ENCODE assay signal across 1 cellular context in the genomic region with DNA sequence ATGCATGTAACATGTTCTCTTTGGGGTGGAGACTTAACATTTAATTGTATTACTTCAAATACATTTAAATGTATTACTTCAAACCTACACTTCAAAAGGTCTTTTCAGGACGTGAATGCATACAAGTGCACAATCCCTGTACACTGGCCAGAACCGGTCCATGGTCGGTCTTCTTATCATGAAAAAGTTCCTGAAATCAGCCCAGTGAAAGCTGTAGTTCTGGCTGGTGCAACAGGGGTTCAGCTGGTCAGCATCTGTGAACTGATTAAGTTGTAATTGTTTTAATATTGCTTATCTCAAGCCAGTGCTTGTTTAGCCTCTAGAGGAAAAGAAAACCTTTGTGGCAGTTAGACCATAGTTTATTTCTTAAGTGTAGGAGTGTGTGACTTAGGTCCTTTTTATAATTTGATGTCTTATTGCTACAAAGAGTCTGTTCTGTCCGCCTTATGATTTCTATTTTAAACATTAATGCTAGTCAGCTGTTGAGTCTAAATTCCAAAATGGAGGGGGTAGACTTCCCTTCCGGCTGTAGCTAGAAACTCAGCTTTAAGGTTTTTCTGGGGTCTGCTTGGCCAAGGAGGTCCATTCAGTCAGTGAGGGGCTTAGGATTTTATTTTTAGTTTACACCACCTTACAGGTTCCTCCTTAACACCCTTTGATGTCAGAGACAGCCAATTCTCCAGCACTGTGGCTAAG.
A peak's percentile ranks its signal among the peaks of the same experiment; 100 is the strongest.
TF ChIP-seq lines count a peak whose summit lies in the region.

No MANE protein-coding gene starts in this region.

TF ChIP-seq in K562, 482 proteins besides CTCF, POLR2A, EP300 and RAD21 (continues in another document):
- TF ChIP-seq, protein P1, sequence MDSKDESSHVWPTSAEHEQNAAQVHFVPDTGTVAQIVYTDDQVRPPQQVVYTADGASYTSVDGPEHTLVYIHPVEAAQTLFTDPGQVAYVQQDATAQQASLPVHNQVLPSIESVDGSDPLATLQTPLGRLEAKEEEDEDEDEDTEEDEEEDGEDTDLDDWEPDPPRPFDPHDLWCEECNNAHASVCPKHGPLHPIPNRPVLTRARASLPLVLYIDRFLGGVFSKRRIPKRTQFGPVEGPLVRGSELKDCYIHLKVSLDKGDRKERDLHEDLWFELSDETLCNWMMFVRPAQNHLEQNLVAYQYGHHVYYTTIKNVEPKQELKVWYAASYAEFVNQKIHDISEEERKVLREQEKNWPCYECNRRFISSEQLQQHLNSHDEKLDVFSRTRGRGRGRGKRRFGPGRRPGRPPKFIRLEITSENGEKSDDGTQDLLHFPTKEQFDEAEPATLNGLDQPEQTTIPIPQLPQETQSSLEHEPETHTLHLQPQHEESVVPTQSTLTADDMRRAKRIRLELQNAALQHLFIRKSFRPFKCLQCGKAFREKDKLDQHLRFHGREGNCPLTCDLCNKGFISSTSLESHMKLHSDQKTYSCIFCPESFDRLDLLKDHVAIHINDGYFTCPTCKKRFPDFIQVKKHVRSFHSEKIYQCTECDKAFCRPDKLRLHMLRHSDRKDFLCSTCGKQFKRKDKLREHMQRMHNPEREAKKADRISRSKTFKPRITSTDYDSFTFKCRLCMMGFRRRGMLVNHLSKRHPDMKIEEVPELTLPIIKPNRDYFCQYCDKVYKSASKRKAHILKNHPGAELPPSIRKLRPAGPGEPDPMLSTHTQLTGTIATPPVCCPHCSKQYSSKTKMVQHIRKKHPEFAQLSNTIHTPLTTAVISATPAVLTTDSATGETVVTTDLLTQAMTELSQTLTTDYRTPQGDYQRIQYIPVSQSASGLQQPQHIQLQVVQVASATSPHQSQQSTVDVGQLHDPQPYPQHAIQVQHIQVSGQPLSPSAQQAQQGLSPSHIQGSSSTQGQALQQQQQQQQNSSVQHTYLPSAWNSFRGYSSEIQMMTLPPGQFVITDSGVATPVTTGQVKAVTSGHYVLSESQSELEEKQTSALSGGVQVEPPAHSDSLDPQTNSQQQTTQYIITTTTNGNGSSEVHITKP (IDR thresholded peaks at IDR 0.05; ENCODE audit: partially characterized antibody) = no peak
- TF ChIP-seq ZKSCAN8 (CRISPR knock-in tag; IDR thresholded peaks at IDR 0.05) = 0 out of 2 replicates have a peak, but pooled peaks have one; percentile 54
- TF ChIP-seq, protein P2, sequence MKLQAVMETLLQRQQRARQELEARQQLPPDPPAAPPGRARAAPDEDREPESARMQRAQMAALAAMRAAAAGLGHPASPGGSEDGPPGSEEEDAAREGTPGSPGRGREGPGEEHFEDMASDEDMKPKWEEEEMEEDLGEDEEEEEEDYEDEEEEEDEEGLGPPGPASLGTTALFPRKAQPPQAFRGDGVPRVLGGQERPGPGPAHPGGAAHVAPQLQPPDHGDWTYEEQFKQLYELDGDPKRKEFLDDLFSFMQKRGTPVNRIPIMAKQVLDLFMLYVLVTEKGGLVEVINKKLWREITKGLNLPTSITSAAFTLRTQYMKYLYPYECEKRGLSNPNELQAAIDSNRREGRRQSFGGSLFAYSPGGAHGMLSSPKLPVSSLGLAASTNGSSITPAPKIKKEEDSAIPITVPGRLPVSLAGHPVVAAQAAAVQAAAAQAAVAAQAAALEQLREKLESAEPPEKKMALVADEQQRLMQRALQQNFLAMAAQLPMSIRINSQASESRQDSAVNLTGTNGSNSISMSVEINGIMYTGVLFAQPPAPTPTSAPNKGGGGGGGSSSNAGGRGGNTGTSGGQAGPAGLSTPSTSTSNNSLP (IDR thresholded peaks at IDR 0.05; ENCODE audit: borderline replicate concordance, low read depth, low read length) = peak; percentile 21; the same call in 1 of the 2 replicates
- TF ChIP-seq, protein P3, sequence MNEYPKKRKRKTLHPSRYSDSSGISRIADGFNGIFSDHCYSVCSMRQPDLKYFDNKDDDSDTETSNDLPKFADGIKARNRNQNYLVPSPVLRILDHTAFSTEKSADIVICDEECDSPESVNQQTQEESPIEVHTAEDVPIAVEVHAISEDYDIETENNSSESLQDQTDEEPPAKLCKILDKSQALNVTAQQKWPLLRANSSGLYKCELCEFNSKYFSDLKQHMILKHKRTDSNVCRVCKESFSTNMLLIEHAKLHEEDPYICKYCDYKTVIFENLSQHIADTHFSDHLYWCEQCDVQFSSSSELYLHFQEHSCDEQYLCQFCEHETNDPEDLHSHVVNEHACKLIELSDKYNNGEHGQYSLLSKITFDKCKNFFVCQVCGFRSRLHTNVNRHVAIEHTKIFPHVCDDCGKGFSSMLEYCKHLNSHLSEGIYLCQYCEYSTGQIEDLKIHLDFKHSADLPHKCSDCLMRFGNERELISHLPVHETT (CRISPR knock-in tag; conservative IDR thresholded peaks at IDR 0.05 in 1 of 2, IDR thresholded peaks at IDR 0.05 in 1 of 2) = peak in 1 of 2 experiments; percentile 49; a peak in 2 of 4 replicates
- TF ChIP-seq ZNF717 (CRISPR knock-in tag; IDR thresholded peaks at IDR 0.05) = 0 out of 2 replicates have a peak, but pooled peaks have one; percentile 47
- TF ChIP-seq CREB1 (IDR thresholded peaks at IDR 0.05) = no peak
- 0 out of 2 replicates have a peak, but pooled peaks have one; percentile 25 for TF ChIP-seq CREB1 (CRISPR knock-in tag; IDR thresholded peaks at IDR 0.05)
- no peak for TF ChIP-seq SREBF2 (CRISPR knock-in tag; IDR thresholded peaks at IDR 0.05)
- TF ChIP-seq, protein P4, sequence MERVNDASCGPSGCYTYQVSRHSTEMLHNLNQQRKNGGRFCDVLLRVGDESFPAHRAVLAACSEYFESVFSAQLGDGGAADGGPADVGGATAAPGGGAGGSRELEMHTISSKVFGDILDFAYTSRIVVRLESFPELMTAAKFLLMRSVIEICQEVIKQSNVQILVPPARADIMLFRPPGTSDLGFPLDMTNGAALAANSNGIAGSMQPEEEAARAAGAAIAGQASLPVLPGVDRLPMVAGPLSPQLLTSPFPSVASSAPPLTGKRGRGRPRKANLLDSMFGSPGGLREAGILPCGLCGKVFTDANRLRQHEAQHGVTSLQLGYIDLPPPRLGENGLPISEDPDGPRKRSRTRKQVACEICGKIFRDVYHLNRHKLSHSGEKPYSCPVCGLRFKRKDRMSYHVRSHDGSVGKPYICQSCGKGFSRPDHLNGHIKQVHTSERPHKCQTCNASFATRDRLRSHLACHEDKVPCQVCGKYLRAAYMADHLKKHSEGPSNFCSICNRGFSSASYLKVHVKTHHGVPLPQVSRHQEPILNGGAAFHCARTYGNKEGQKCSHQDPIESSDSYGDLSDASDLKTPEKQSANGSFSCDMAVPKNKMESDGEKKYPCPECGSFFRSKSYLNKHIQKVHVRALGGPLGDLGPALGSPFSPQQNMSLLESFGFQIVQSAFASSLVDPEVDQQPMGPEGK (CRISPR knock-in tag; IDR thresholded peaks at IDR 0.05; ENCODE audit: borderline replicate concordance) = no peak
- TF ChIP-seq, protein P5, sequence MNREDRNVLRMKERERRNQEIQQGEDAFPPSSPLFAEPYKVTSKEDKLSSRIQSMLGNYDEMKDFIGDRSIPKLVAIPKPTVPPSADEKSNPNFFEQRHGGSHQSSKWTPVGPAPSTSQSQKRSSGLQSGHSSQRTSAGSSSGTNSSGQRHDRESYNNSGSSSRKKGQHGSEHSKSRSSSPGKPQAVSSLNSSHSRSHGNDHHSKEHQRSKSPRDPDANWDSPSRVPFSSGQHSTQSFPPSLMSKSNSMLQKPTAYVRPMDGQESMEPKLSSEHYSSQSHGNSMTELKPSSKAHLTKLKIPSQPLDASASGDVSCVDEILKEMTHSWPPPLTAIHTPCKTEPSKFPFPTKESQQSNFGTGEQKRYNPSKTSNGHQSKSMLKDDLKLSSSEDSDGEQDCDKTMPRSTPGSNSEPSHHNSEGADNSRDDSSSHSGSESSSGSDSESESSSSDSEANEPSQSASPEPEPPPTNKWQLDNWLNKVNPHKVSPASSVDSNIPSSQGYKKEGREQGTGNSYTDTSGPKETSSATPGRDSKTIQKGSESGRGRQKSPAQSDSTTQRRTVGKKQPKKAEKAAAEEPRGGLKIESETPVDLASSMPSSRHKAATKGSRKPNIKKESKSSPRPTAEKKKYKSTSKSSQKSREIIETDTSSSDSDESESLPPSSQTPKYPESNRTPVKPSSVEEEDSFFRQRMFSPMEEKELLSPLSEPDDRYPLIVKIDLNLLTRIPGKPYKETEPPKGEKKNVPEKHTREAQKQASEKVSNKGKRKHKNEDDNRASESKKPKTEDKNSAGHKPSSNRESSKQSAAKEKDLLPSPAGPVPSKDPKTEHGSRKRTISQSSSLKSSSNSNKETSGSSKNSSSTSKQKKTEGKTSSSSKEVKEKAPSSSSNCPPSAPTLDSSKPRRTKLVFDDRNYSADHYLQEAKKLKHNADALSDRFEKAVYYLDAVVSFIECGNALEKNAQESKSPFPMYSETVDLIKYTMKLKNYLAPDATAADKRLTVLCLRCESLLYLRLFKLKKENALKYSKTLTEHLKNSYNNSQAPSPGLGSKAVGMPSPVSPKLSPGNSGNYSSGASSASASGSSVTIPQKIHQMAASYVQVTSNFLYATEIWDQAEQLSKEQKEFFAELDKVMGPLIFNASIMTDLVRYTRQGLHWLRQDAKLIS (CRISPR knock-in tag; IDR thresholded peaks at IDR 0.05) = 0 out of 2 replicates have a peak, but pooled peaks have one; percentile 19
- TF ChIP-seq BCL6 (CRISPR knock-in tag; IDR thresholded peaks at IDR 0.05) = peak; percentile 6; the same call in 1 of the 2 replicates
- TF ChIP-seq BACH1 (tag; IDR thresholded peaks at IDR 0.05) = peak; percentile 60; the same call in 1 of the 2 replicates
- peak; percentile 58; the same call in 1 of the 2 replicates for TF ChIP-seq PTTG1 (tag; IDR thresholded peaks at IDR 0.05; ENCODE audit: low read depth)
- TF ChIP-seq GATAD2A (IDR thresholded peaks at IDR 0.05) = 0 out of 2 replicates have a peak, but pooled peaks have one; percentile 13
- no peak for TF ChIP-seq ZNF133 (CRISPR knock-in tag; IDR thresholded peaks at IDR 0.05)
- TF ChIP-seq, protein P6, sequence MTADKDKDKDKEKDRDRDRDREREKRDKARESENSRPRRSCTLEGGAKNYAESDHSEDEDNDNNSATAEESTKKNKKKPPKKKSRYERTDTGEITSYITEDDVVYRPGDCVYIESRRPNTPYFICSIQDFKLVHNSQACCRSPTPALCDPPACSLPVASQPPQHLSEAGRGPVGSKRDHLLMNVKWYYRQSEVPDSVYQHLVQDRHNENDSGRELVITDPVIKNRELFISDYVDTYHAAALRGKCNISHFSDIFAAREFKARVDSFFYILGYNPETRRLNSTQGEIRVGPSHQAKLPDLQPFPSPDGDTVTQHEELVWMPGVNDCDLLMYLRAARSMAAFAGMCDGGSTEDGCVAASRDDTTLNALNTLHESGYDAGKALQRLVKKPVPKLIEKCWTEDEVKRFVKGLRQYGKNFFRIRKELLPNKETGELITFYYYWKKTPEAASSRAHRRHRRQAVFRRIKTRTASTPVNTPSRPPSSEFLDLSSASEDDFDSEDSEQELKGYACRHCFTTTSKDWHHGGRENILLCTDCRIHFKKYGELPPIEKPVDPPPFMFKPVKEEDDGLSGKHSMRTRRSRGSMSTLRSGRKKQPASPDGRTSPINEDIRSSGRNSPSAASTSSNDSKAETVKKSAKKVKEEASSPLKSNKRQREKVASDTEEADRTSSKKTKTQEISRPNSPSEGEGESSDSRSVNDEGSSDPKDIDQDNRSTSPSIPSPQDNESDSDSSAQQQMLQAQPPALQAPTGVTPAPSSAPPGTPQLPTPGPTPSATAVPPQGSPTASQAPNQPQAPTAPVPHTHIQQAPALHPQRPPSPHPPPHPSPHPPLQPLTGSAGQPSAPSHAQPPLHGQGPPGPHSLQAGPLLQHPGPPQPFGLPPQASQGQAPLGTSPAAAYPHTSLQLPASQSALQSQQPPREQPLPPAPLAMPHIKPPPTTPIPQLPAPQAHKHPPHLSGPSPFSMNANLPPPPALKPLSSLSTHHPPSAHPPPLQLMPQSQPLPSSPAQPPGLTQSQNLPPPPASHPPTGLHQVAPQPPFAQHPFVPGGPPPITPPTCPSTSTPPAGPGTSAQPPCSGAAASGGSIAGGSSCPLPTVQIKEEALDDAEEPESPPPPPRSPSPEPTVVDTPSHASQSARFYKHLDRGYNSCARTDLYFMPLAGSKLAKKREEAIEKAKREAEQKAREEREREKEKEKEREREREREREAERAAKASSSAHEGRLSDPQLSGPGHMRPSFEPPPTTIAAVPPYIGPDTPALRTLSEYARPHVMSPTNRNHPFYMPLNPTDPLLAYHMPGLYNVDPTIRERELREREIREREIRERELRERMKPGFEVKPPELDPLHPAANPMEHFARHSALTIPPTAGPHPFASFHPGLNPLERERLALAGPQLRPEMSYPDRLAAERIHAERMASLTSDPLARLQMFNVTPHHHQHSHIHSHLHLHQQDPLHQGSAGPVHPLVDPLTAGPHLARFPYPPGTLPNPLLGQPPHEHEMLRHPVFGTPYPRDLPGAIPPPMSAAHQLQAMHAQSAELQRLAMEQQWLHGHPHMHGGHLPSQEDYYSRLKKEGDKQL (CRISPR knock-in tag; IDR thresholded peaks at IDR 0.05; ENCODE audit: borderline replicate concordance) = peak; percentile 54; the same call in 1 of the 2 replicates
- TF ChIP-seq SMAD2 (IDR thresholded peaks at IDR 0.05; ENCODE audit: low read depth, low read length) = no peak
- TF ChIP-seq CSDE1 (IDR thresholded peaks at IDR 0.05) = 0 out of 4 replicates have a peak, but pooled peaks of 1 of the 2 experiments have one; percentile 32
- peak; percentile 38; the same call in 1 of the 2 replicates for TF ChIP-seq FOSL1 (tag; conservative IDR thresholded peaks at IDR 0.05)
- TF ChIP-seq POLR2G (IDR thresholded peaks at IDR 0.05; ENCODE audit: low read depth, low read length) = no peak
- peak in 1 of 2 experiments; percentile 46; a peak in 1 of 4 replicates for TF ChIP-seq FOXK2 (conservative IDR thresholded peaks at IDR 0.05 in 1 of 2, IDR thresholded peaks at IDR 0.05 in 1 of 2; ENCODE audit: low read depth in 2 of 2)
- TF ChIP-seq, protein P7, sequence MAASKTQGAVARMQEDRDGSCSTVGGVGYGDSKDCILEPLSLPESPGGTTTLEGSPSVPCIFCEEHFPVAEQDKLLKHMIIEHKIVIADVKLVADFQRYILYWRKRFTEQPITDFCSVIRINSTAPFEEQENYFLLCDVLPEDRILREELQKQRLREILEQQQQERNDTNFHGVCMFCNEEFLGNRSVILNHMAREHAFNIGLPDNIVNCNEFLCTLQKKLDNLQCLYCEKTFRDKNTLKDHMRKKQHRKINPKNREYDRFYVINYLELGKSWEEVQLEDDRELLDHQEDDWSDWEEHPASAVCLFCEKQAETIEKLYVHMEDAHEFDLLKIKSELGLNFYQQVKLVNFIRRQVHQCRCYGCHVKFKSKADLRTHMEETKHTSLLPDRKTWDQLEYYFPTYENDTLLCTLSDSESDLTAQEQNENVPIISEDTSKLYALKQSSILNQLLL (CRISPR knock-in tag; IDR thresholded peaks at IDR 0.05; ENCODE audit: borderline replicate concordance) = no peak
- TF ChIP-seq LEF1 (IDR thresholded peaks at IDR 0.05) = peak; percentile 25; the same call in 1 of the 2 replicates
- TF ChIP-seq, protein P8, sequence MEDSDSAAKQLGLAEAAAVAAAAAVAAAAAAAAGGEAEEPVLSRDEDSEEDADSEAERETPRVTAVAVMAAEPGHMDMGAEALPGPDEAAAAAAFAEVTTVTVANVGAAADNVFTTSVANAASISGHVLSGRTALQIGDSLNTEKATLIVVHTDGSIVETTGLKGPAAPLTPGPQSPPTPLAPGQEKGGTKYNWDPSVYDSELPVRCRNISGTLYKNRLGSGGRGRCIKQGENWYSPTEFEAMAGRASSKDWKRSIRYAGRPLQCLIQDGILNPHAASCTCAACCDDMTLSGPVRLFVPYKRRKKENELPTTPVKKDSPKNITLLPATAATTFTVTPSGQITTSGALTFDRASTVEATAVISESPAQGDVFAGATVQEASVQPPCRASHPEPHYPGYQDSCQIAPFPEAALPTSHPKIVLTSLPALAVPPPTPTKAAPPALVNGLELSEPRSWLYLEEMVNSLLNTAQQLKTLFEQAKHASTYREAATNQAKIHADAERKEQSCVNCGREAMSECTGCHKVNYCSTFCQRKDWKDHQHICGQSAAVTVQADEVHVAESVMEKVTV (CRISPR knock-in tag; IDR thresholded peaks at IDR 0.05) = no peak
- TF ChIP-seq HMG20B (CRISPR knock-in tag; IDR thresholded peaks at IDR 0.05) = no peak
- TF ChIP-seq RCOR1 (IDR thresholded peaks at IDR 0.05; ENCODE audit: borderline replicate concordance in 1 of 2, low read depth in 2 of 2, low read length in 2 of 2) = peak in 1 of 2 experiments; percentile 49; a peak in 1 of 4 replicates
- peak; percentile 45; the same call in 1 of the 2 replicates for TF ChIP-seq SOX6 (IDR thresholded peaks at IDR 0.05)
- no peak; the same call in 1 of the 2 replicates for TF ChIP-seq ZNF444 (CRISPR knock-in tag; IDR thresholded peaks at IDR 0.05)
- TF ChIP-seq POLR2B (IDR thresholded peaks at IDR 0.05; ENCODE audit: low read depth, partially characterized antibody) = no peak
